In genomic region chr3:139941580-139941979, GRCh38 we compare ENCODE assay signal across 26 cellular contexts. TPM values are rescaled to one million over a fixed set of nuclear protein-coding genes. Genes with fewer than 3 reads are reported as not detected.
"Had no signal": no experiment of that assay in that cellular context is flagged by ENCODE, and none has a peak within 500 bp of the region (broad histone marks: within the 10 kb centered on the region; RNA-seq: fewer than 3 reads in every experiment).

No MANE protein-coding gene starts in this region.

- H3K27ac ChIP-seq: left ventricle myocardium inferior, pancreas, prostate gland, skin epidermis, stomach, suprapubic skin, tibial nerve, uterus had no signal

- H3K4me3 Mint-ChIP-seq: mesothelial cell of epicardium; naive thymus-derived CD4-positive, alpha-beta T cell; natural killer cell treated with Interleukin-12 subunit alpha and Interleukin-12 subunit beta and Interleukin-15 and Interleukin-18, amount 100 ng/mL, for 72 hours; stimulated activated naive B cell treated with anti-CD40 and anti-IgM and Interleukin-4, amounts not matched to agents 10 μg/mL and 1 μg/mL and 100 μg/mL, for 72 hours; type B pancreatic cell had no signal

- H3K27me3 ChIP-seq: uterus had no signal

- ATAC-seq: mucosa of descending colon; naive thymus-derived CD4-positive, alpha-beta T cell; natural killer cell treated with Interleukin-12 subunit alpha and Interleukin-12 subunit beta and Interleukin-15 and Interleukin-18, amount 100 ng/mL, for 72 hours; right cardiac atrium; sciatic nerve; stimulated activated naive B cell treated with anti-CD40 and anti-IgM and Interleukin-4, amounts not matched to agents 10 μg/mL and 1 μg/mL and 100 μg/mL, for 72 hours; stimulated activated naive CD8-positive, alpha-beta T cell treated with anti-CD3 and anti-CD28 coated beads, Interleukin-15, Interleukin-2, amounts not matched to agents 100 U/mL and 50 U/mL, for 24 hours had no signal

- DNase-seq: islet precursor cell; left ventricle myocardium inferior; mesendoderm; mucosa of descending colon; naive thymus-derived CD4-positive, alpha-beta T cell; pancreas; posterior cingulate gyrus; retina; right cardiac atrium; stimulated activated CD4-positive, alpha-beta T cell treated with anti-CD3 and anti-CD28 coated beads, Interleukin-12 subunit alpha, Interleukin-12 subunit beta, amount 100 ng/mL, for 4 hours; stimulated activated CD4-positive, alpha-beta T cell treated with anti-CD3 and anti-CD28 coated beads, Interleukin-15, amount 100 ng/mL, for 24 hours; stimulated activated CD4-positive, alpha-beta T cell treated with anti-CD3 and anti-CD28 coated beads, Interleukin-2, amount 100 ng/mL, for 24 hours; stimulated activated CD4-positive, alpha-beta T cell treated with anti-CD3 and anti-CD28 coated beads, Interleukin-4, amount 100 ng/mL, for 1 hour; stimulated activated naive B cell treated with anti-CD40 and anti-IgM and Interleukin-4, amounts not matched to agents 10 μg/mL and 1 μg/mL and 100 μg/mL, for 72 hours; stimulated activated naive CD8-positive, alpha-beta T cell treated with anti-CD3 and anti-CD28 coated beads, Interleukin-15, Interleukin-2, amounts not matched to agents 100 U/mL and 50 U/mL, for 24 hours; stomach; uterus had no signal

- H3K36me3 Mint-ChIP-seq: mesothelial cell of epicardium; naive thymus-derived CD4-positive, alpha-beta T cell; natural killer cell treated with Interleukin-12 subunit alpha and Interleukin-12 subunit beta and Interleukin-15 and Interleukin-18, amount 100 ng/mL, for 72 hours; stimulated activated naive B cell treated with anti-CD40 and anti-IgM and Interleukin-4, amounts not matched to agents 10 μg/mL and 1 μg/mL and 100 μg/mL, for 72 hours; type B pancreatic cell had no signal

- H3K9me3 Mint-ChIP-seq: mesothelial cell of epicardium; natural killer cell treated with Interleukin-12 subunit alpha and Interleukin-12 subunit beta and Interleukin-15 and Interleukin-18, amount 100 ng/mL, for 72 hours; stimulated activated naive B cell treated with anti-CD40 and anti-IgM and Interleukin-4, amounts not matched to agents 10 μg/mL and 1 μg/mL and 100 μg/mL, for 72 hours; type B pancreatic cell had no signal

- H3K4me1 Mint-ChIP-seq: stimulated activated naive B cell treated with anti-CD40 and anti-IgM and Interleukin-4, amounts not matched to agents 10 μg/mL and 1 μg/mL and 100 μg/mL, for 72 hours had no signal

- H3K27ac Mint-ChIP-seq: mesothelial cell of epicardium; naive thymus-derived CD4-positive, alpha-beta T cell; natural killer cell treated with Interleukin-12 subunit alpha and Interleukin-12 subunit beta and Interleukin-15 and Interleukin-18, amount 100 ng/mL, for 72 hours; stimulated activated naive B cell treated with anti-CD40 and anti-IgM and Interleukin-4, amounts not matched to agents 10 μg/mL and 1 μg/mL and 100 μg/mL, for 72 hours; type B pancreatic cell had no signal

- H3K4me3 ChIP-seq: left ventricle myocardium inferior, lung, mucosa of descending colon, pancreas, prostate gland, skin epidermis, stomach, suprapubic skin, tibial nerve, uterus had no signal

- H3K36me3 ChIP-seq: left ventricle myocardium inferior, pancreas, prostate gland, stomach, suprapubic skin, tibial nerve, uterus had no signal

- H3K4me1 ChIP-seq: prostate gland, uterus had no signal

- H3K9me3 ChIP-seq: mucosa of descending colon, pancreas, prostate gland, stomach, suprapubic skin, uterus had no signal

RNA-seq across cellular contexts. Expression of gene CLSTN2, which starts 6.6 kb away (rescaled TPM):
- total RNA-seq: natural killer cell treated with Interleukin-12 subunit alpha and Interleukin-12 subunit beta and Interleukin-15 and Interleukin-18, amount 100 ng/mL, for 72 hours had no signal
- polyA plus RNA-seq: naive thymus-derived CD4-positive, alpha-beta T cell had no signal
